21 cellular contexts compared by ENCODE assay signal in the genomic region with DNA sequence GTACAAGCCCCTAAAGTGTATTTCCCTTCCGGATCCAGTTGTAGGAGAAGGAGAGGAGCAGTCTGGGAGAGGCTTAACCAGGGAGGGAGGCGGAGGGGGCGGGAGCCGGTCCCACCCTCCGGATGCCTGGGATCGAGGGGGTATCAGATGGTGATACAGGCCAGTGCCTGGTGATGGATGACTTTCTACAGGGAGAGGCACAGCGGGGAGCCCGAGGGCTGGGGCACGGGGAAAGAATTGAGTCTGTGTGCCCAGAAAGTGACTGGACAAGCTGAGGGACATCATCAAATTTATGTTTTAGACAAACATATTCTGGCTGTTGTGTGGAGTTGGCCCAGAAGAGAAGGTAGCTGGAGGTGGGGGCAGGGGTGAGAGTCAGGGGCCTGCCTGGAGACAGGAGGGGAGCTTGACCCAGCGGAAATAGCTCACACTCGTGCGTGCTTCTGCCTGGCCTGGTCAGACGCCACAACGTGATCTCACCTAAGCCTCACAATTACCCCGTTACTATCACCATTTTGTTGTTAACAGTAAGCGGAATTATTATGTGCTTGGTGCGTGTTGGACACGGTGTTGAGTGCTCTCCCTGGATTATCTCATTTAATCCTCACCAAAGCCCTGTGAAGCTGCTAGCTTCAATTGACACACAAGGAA. TPM values are rescaled to one million over a fixed set of nuclear protein-coding genes. Genes with fewer than 3 reads are reported as not detected.
A peak's percentile ranks its signal among the peaks of the same experiment; 100 is the strongest.
DNase-seq lines count a peak whose midpoint lies in the region; ATAC-seq and TF ChIP-seq lines count a peak whose summit lies in the region.
"Had no signal": no experiment of that assay in that cellular context is flagged by ENCODE, and none has a peak within 500 bp of the region (broad histone marks: within the 10 kb centered on the region; RNA-seq: fewer than 3 reads in every experiment).

No MANE protein-coding gene starts in this region.

- WGBS in endodermal cell (ENCODE audit: insufficient coverage in 1 of 2, insufficient read length in 1 of 2), 2 experiments = 84 to 95% methylated on average over 8 to 18 of the region's 18 CpGs

- H3K27me3 ChIP-seq in endodermal cell (ENCODE audit: control insufficient read depth, insufficient read depth, low read length, poor library complexity, severe bottlenecking) (no peaks in the 10 kb centered on the region), PC-3 (ENCODE audit: low read length) (no peaks in the 10 kb centered on the region)
- H3K27me3 ChIP-seq: dorsolateral prefrontal cortex, upper lobe of right lung had no signal

- H3K4me2 ChIP-seq in PC-3 (ENCODE audit: low read length) = no peak overlapping the region
- H3K4me2 ChIP-seq: KMS-11 had no signal

- no peaks in the 10 kb centered on the region for H3K4me1 ChIP-seq in endodermal cell (ENCODE audit: control insufficient read depth, insufficient read depth, low read length)
- H3K4me1 ChIP-seq in PC-3 (ENCODE audit: insufficient read depth, low read length) = no peaks in the 10 kb centered on the region
- H3K4me1 ChIP-seq: upper lobe of right lung had no signal

- no peak overlapping the region for H2AFZ ChIP-seq in PC-3 (ENCODE audit: low read length)

- H3K9me2 ChIP-seq in PC-3 (replicated peaks; ENCODE audit: low read length) = no peaks in the 10 kb centered on the region

- H3K4me1 Mint-ChIP-seq in activated naive CD4-positive, alpha-beta T cell treated with anti-CD3 and anti-CD28 coated beads, Interleukin-2, amount 10 ng/mL, durations not matched to agents 7 days and 5 days = no peaks in the 10 kb centered on the region
- H3K4me1 Mint-ChIP-seq in endodermal cell (peaks cover 7% of the 10 kb centered on the region), nephron progenitor cell (peaks cover 34% of the 10 kb centered on the region), type B pancreatic cell (ENCODE audit: unreplicated experiment) (peaks cover 10% of the 10 kb centered on the region)
- H3K4me1 Mint-ChIP-seq: activated naive CD8-positive, alpha-beta T cell treated with anti-CD3 and anti-CD28 coated beads, Interleukin-2, amount 10 ng/mL, durations not matched to agents 7 days and 5 days; natural killer cell had no signal

- in situ Hi-C loops in ACHN (cut with HindIII; ENCODE audit: low pct_ligation_motif_present, low pct_unique_long_range_greater_than_20kb, low sequenced_read_pairs) = no loop called here

- H3K27ac Mint-ChIP-seq in activated naive CD4-positive, alpha-beta T cell treated with anti-CD3 and anti-CD28 coated beads, Interleukin-2, amount 10 ng/mL, durations not matched to agents 7 days and 5 days = peak overlapping the region; percentile 22
- H3K27ac Mint-ChIP-seq in endodermal cell (no peak overlapping the region), nephron progenitor cell (peak overlapping the region; percentile 51), type B pancreatic cell (no peak overlapping the region)
- H3K27ac Mint-ChIP-seq: activated naive CD8-positive, alpha-beta T cell treated with anti-CD3 and anti-CD28 coated beads, Interleukin-2, amount 10 ng/mL, durations not matched to agents 7 days and 5 days; natural killer cell had no signal

- no peaks in the 10 kb centered on the region for H3K27me3 Mint-ChIP-seq in activated naive CD4-positive, alpha-beta T cell treated with anti-CD3 and anti-CD28 coated beads, Interleukin-2, amount 10 ng/mL, durations not matched to agents 7 days and 5 days
- H3K27me3 Mint-ChIP-seq in endodermal cell (ENCODE audit: insufficient read depth) = no peaks in the 10 kb centered on the region
- peaks cover 6% of the 10 kb centered on the region for H3K27me3 Mint-ChIP-seq in nephron progenitor cell (ENCODE audit: low read depth, poor library complexity)
- no peaks in the 10 kb centered on the region for H3K27me3 Mint-ChIP-seq in type B pancreatic cell
- H3K27me3 Mint-ChIP-seq: activated naive CD8-positive, alpha-beta T cell treated with anti-CD3 and anti-CD28 coated beads, Interleukin-2, amount 10 ng/mL, durations not matched to agents 7 days and 5 days; B cell had no signal

- H3K4me3 ChIP-seq in endodermal cell (ENCODE audit: low read length) (no peak overlapping the region), PC-3 (ENCODE audit: low read length) (no peak overlapping the region)
- H3K4me3 ChIP-seq: dorsolateral prefrontal cortex, upper lobe of right lung had no signal

- CTCF ChIA-PET in activated naive CD4-positive, alpha-beta T cell treated with anti-CD3 and anti-CD28 coated beads, Interleukin-2, amount 10 ng/mL, durations not matched to agents 7 days and 5 days (lab: Charles Lee) = interaction anchor here (0.6 to 1.5 kb wide), 2 partner anchors 44 to 89 kb away, joined by 3 read pairs; no protein-coding TSS in a partner anchor
- CTCF ChIA-PET in PC-3 (lab: Charles Lee) = no interaction called here

- H3K9me3 ChIP-seq in endodermal cell (ENCODE audit: control insufficient read depth, low read length) = no peaks in the 10 kb centered on the region
- no peaks in the 10 kb centered on the region for H3K9me3 ChIP-seq in PC-3 (ENCODE audit: low read length)
- H3K9me3 ChIP-seq: upper lobe of right lung had no signal

- no peak for DNase-seq in activated naive CD4-positive, alpha-beta T cell treated with anti-CD3 and anti-CD28 coated beads, Interleukin-2, amount 10 ng/mL, durations not matched to agents 7 days and 5 days
- DNase-seq in activated naive CD4-positive, alpha-beta T cell treated with Interleukin-2 at 50 U/mL for 16 hours = no peak
- DNase-seq in endodermal cell (peak; percentile 25), nephron progenitor cell (peak; percentile 29), type B pancreatic cell (ENCODE audit: extremely low spot score, unreplicated experiment) (peak; percentile 64), globus pallidus (ENCODE audit: low spot score) (no peak), PC-3 (no peak), ACHN (no peak)
- DNase-seq: activated naive CD8-positive, alpha-beta T cell treated with anti-CD3 and anti-CD28 coated beads, Interleukin-2, amount 10 ng/mL, durations not matched to agents 7 days and 5 days; central memory CD4-positive, alpha-beta T cell; dorsolateral prefrontal cortex; GDM1; left colon; natural killer cell; NCI-H1436 treated with DMSO at 0.1 percent for 48 hours; NCI-H524; stimulated activated CD4-positive, alpha-beta T cell treated with anti-CD3 and anti-CD28 coated beads, Interleukin-15, amount 100 ng/mL, for 24 hours; T-helper 1 cell; upper lobe of right lung had no signal

- H3K36me3 ChIP-seq in endodermal cell (ENCODE audit: control insufficient read depth, insufficient read depth, low read length) (peaks cover 6% of the 10 kb centered on the region), PC-3 (ENCODE audit: low read depth, low read length) (peaks cover 9% of the 10 kb centered on the region)

- no peak for ATAC-seq in PC-3
- ATAC-seq: left colon, natural killer cell, upper lobe of right lung had no signal

- BruUV-seq in PC-3 (replicated peaks; lab: Mats Ljungman, UMichigan) = no TSS peak

- TF ChIP-seq CTCF in endodermal cell (conservative IDR thresholded peaks at IDR 0.05) (no peak), nephron progenitor cell (IDR thresholded peaks at IDR 0.05) (no peak), type B pancreatic cell (conservative IDR thresholded peaks at IDR 0.05) (no peak), PC-3 (conservative IDR thresholded peaks at IDR 0.05; ENCODE audit: low read depth, low read length) (no peak)

- intact Hi-C loops in PC-3 (cut with micrococcal nuclease) = no loop called here

- H3K4me3 Mint-ChIP-seq in activated naive CD4-positive, alpha-beta T cell treated with anti-CD3 and anti-CD28 coated beads, Interleukin-2, amount 10 ng/mL, durations not matched to agents 7 days and 5 days = no peak overlapping the region
- no peak overlapping the region for H3K4me3 Mint-ChIP-seq in endodermal cell
- H3K4me3 Mint-ChIP-seq in nephron progenitor cell = peak overlapping the region; percentile 34
- H3K4me3 Mint-ChIP-seq in type B pancreatic cell = no peak overlapping the region
- H3K4me3 Mint-ChIP-seq: activated naive CD8-positive, alpha-beta T cell treated with anti-CD3 and anti-CD28 coated beads, Interleukin-2, amount 10 ng/mL, durations not matched to agents 7 days and 5 days; B cell; natural killer cell had no signal

- POLR2A ChIA-PET in PC-3 (lab: Charles Lee; ENCODE audit: unreplicated experiment) = no interaction called here

- peaks cover 38% of the 10 kb centered on the region for H3K36me3 Mint-ChIP-seq in activated naive CD4-positive, alpha-beta T cell treated with anti-CD3 and anti-CD28 coated beads, Interleukin-2, amount 10 ng/mL, durations not matched to agents 7 days and 5 days
- H3K36me3 Mint-ChIP-seq in endodermal cell (ENCODE audit: low read depth) (peaks cover 24% of the 10 kb centered on the region), nephron progenitor cell (ENCODE audit: low read depth) (peaks cover 28% of the 10 kb centered on the region), type B pancreatic cell (peaks cover 20% of the 10 kb centered on the region)
- H3K36me3 Mint-ChIP-seq: natural killer cell had no signal

- H3F3A ChIP-seq in PC-3 (ENCODE audit: low read length, unreplicated experiment) = no peaks in the 10 kb centered on the region

- no peaks in the 10 kb centered on the region for H3K79me2 ChIP-seq in PC-3 (ENCODE audit: low read length)

- no peaks in the 10 kb centered on the region for H4K20me1 ChIP-seq in PC-3 (ENCODE audit: low read length)

- H3K27ac ChIP-seq in endodermal cell (ENCODE audit: low read depth, low read length) (no peak overlapping the region), PC-3 (ENCODE audit: low read length) (no peak overlapping the region)
- H3K27ac ChIP-seq: KMS-11, upper lobe of right lung had no signal

- no peaks in the 10 kb centered on the region for H3K9me3 Mint-ChIP-seq in activated naive CD4-positive, alpha-beta T cell treated with anti-CD3 and anti-CD28 coated beads, Interleukin-2, amount 10 ng/mL, durations not matched to agents 7 days and 5 days
- H3K9me3 Mint-ChIP-seq in endodermal cell (peaks cover 2% of the 10 kb centered on the region), nephron progenitor cell (no peaks in the 10 kb centered on the region), type B pancreatic cell (peaks cover 7% of the 10 kb centered on the region)
- H3K9me3 Mint-ChIP-seq: activated naive CD8-positive, alpha-beta T cell treated with anti-CD3 and anti-CD28 coated beads, Interleukin-2, amount 10 ng/mL, durations not matched to agents 7 days and 5 days; natural killer cell had no signal

- H3K9ac ChIP-seq in endodermal cell (ENCODE audit: extremely low read depth, low read length, poor library complexity, severe bottlenecking) = no peak overlapping the region
- H3K9ac ChIP-seq in PC-3 (ENCODE audit: low read length) = no peak overlapping the region
- H3K9ac ChIP-seq: KMS-11 had no signal

RNA-seq across cellular contexts. Expression of a gene that starts 42.4 kb away (rescaled TPM):
- 1 to 10 TPM; 7.1 to 7.9 TPM for total RNA-seq in endodermal cell
- 2.5 TPM for polyA plus RNA-seq in endodermal cell (2013, experiment 1 of 2)
- polyA plus RNA-seq in endodermal cell (2013, experiment 2 of 2) = 2.2 TPM
- total RNA-seq in type B pancreatic cell (ENCODE audit: low replicate concordance) = 7.0 and 9.0 TPM in 2 replicates
- 11.8 and 16.5 TPM in 2 replicates for total RNA-seq in PC-3 (2014; rRNA removed)

RNA-seq across cellular contexts. Expression of a gene that starts 43.5 kb away (rescaled TPM):
- 10 to 100 TPM; 34.7 to 42.2 TPM for total RNA-seq in endodermal cell
- polyA plus RNA-seq in endodermal cell (2013, experiment 1 of 2) = 32.0 TPM
- polyA plus RNA-seq in endodermal cell (2013, experiment 2 of 2) = 31.3 TPM
- total RNA-seq in type B pancreatic cell (ENCODE audit: low replicate concordance) = 43.2 and 86.4 TPM in 2 replicates
- 12.6 and 13.8 TPM in 2 replicates for total RNA-seq in PC-3 (2014; rRNA removed)

Comparison
In these comparisons a context has a peak if more than half of its experiments do, and no peak if none do; other contexts are left out.
1. DNase-seq: peak in endodermal cell (single experiment), nephron progenitor cell (single experiment) and type B pancreatic cell (single experiment); none in activated naive CD4-positive, alpha-beta T cell treated with anti-CD3 and anti-CD28 coated beads, Interleukin-2, amount 10 ng/mL, durations not matched to agents 7 days and 5 days (single experiment), activated naive CD4-positive, alpha-beta T cell treated with Interleukin-2 at 50 U/mL for 16 hours (single experiment), globus pallidus (single experiment), PC-3 (single experiment) and ACHN (single experiment).
2. H3K27ac Mint-ChIP-seq: peak in activated naive CD4-positive, alpha-beta T cell treated with anti-CD3 and anti-CD28 coated beads, Interleukin-2, amount 10 ng/mL, durations not matched to agents 7 days and 5 days (single experiment) and nephron progenitor cell (single experiment); none in endodermal cell (single experiment) and type B pancreatic cell (single experiment).